In genomic region chr7:77464589-77464988, GRCh38 we compare ENCODE assay signal across 1 cellular context.
TF ChIP-seq lines count a peak whose summit lies in the region.

No MANE protein-coding gene starts in this region.

TF ChIP-seq in SK-N-SH, 30 proteins besides CTCF, POLR2A, EP300 and RAD21 (continued from another document):
- TF ChIP-seq NFIC (IDR thresholded peaks at IDR 0.05; ENCODE audit: borderline replicate concordance) (no peak), NRF1 (IDR thresholded peaks at IDR 0.05; ENCODE audit: low read depth, low read length) (no peak)
